10 cellular contexts compared by ENCODE assay signal in genomic region chr4:10114607-10115006, GRCh38. TPM values are rescaled to one million over a fixed set of nuclear protein-coding genes. Genes with fewer than 3 reads are reported as not detected.
A peak's percentile ranks its signal among the peaks of the same experiment; 100 is the strongest.
DNase-seq lines count a peak whose midpoint lies in the region; ATAC-seq and TF ChIP-seq lines count a peak whose summit lies in the region.
"Had no signal": no experiment of that assay in that cellular context is flagged by ENCODE, and none has a peak within 500 bp of the region (broad histone marks: within the 10 kb centered on the region; RNA-seq: fewer than 3 reads in every experiment).

No MANE protein-coding gene starts in this region.

- peak overlapping the region; percentile 54 for H3K9ac ChIP-seq in muscle layer of colon (ENCODE audit: low read length)

- 63 to 78% (median 73%) methylated on average over 7 of the region's 7 CpGs for WGBS in heart left ventricle, 4 donors
- WGBS in aorta, 2 donors = 34 to 39% methylated on average over 7 of the region's 7 CpGs

- H3K27ac ChIP-seq in heart left ventricle (peak overlapping the region in 5 of 12 donors; percentile 96 to 99 (median 97)), breast epithelium (peak overlapping the region in 1 of 2 donors; percentile 98), muscle layer of colon (ENCODE audit: low read depth, low read length) (peak overlapping the region; percentile 89), aorta (ENCODE audit: low read depth in 1 of 2, low read length in 2 of 2) (peak overlapping the region in 1 of 2 donors; percentile 53)

- H3K27me3 ChIP-seq in heart left ventricle (no peaks in the 10 kb centered on the region), breast epithelium (no peaks in the 10 kb centered on the region), muscle layer of colon (ENCODE audit: control insufficient read depth in 1 of 2, insufficient read depth in 2 of 2, low read length in 2 of 2) (no peaks in the 10 kb centered on the region), aorta (ENCODE audit: control insufficient read depth in 1 of 2, insufficient read depth in 2 of 2, low read length in 1 of 2) (no peaks in the 10 kb centered on the region)

- H3K9me3 ChIP-seq in heart left ventricle (no peaks in the 10 kb centered on the region), breast epithelium (no peaks in the 10 kb centered on the region), muscle layer of colon (ENCODE audit: low read length) (no peaks in the 10 kb centered on the region), aorta (ENCODE audit: control insufficient read depth, low read length) (no peaks in the 10 kb centered on the region)

- H3K4me1 ChIP-seq in heart left ventricle (peaks cover 0 to 74% (median 50%) of the 10 kb centered on the region in 12 donors), breast epithelium (peaks cover 8 to 19% of the 10 kb centered on the region in 2 donors), muscle layer of colon (ENCODE audit: insufficient read depth, low read length) (peaks cover 87% of the 10 kb centered on the region), aorta (ENCODE audit: control insufficient read depth in 1 of 2, insufficient read depth in 2 of 2, low read length in 2 of 2) (peaks cover 5 to 8% of the 10 kb centered on the region in 2 donors)

- TF ChIP-seq CTCF in heart left ventricle (IDR thresholded peaks at IDR 0.05) (no peak), breast epithelium (IDR thresholded peaks at IDR 0.05) (no peak)

- H3K36me3 ChIP-seq in heart left ventricle = peaks cover 0 to 59% (median 53%) of the 10 kb centered on the region in 9 donors
- no peaks in the 10 kb centered on the region for H3K36me3 ChIP-seq in breast epithelium
- peaks cover 56% of the 10 kb centered on the region for H3K36me3 ChIP-seq in muscle layer of colon (ENCODE audit: insufficient read depth, low read length)
- peaks cover 0 to 3% of the 10 kb centered on the region in 2 donors for H3K36me3 ChIP-seq in aorta (ENCODE audit: control insufficient read depth in 1 of 2, insufficient read depth in 2 of 2, low read length in 1 of 2)

- H3K4me3 ChIP-seq in heart left ventricle = peak overlapping the region in 9 of 12 donors; percentile 72 to 89 (median 85)
- peak overlapping the region; percentile 84 to 96 (median 88) for H3K4me3 ChIP-seq in breast epithelium
- peak overlapping the region; percentile 22 to 79 for H3K4me3 ChIP-seq in muscle layer of colon (ENCODE audit: low read depth in 1 of 2, low read length in 2 of 2)
- peak overlapping the region; percentile 6 to 94 for H3K4me3 ChIP-seq in aorta (ENCODE audit: low read length in 2 of 2)

- intact Hi-C loops in heart left ventricle (cut with DNase I) (loop anchor here in 5 of 10 donors (5.0 to 10.0 kb wide), 4 partner anchors 90 to 422 kb away; partner anchors contain the start of gene SLC2A9 (in 3 of the 5)), Right ventricle myocardium inferior (cut with DNase I) (no loop called here), breast epithelium (cut with DNase I; ENCODE audit: low total_unique reads) (no loop called here), aorta (cut with DNase I) (loop anchor here in 1 of 2 donors (1.0 to 5.0 kb wide), 3 partner anchors 18 to 97 kb away; no protein-coding TSS in a partner anchor)

- TF ChIP-seq POLR2A in heart left ventricle (IDR thresholded peaks at IDR 0.05) (no peak), breast epithelium (IDR thresholded peaks at IDR 0.05) (no peak)

- DNase-seq in heart left ventricle (no peak), Right ventricle myocardium inferior (ENCODE audit: missing footprints) (no peak), breast epithelium (ENCODE audit: low spot score in 2 of 2) (no peak), aorta (no peak), pons (ENCODE audit: low spot score) (no peak), NCI-H510A treated with DMSO at 0.1 percent for 48 hours (lab: John Stamatoyannopoulos, UW) (no peak)
- DNase-seq: cerebellar nuclear complex, GOT3 had no signal

- ATAC-seq in heart left ventricle (no peak), Right ventricle myocardium inferior (no peak), aorta (ENCODE audit: low FRiP score) (no peak), HG03571 (IDR thresholded peaks at IDR 0.05; ENCODE audit: unreplicated experiment) (no peak)

RNA-seq across cellular contexts. Expression of gene WDR1, which starts 2.0 kb away (rescaled TPM):
- total RNA-seq in heart left ventricle (100 to 1,000 TPM; 113 to 299 (median 185) TPM), Right ventricle myocardium inferior (210 TPM), breast epithelium (100 to 1,000 TPM in 2 of 3 donors, 10 to 100 TPM in 1; 93.9 to 142 (median 127) TPM), aorta (100 to 1,000 TPM; 339 to 593 TPM)
- polyA plus RNA-seq in heart left ventricle (100 to 1,000 TPM in 1 of 2 donors, 10 to 100 TPM in 1; 76.1 to 279 TPM), aorta (100 to 1,000 TPM; 159 to 207 TPM)
